Comparison of ENCODE assay signal across 18 cellular contexts in the genomic region with DNA sequence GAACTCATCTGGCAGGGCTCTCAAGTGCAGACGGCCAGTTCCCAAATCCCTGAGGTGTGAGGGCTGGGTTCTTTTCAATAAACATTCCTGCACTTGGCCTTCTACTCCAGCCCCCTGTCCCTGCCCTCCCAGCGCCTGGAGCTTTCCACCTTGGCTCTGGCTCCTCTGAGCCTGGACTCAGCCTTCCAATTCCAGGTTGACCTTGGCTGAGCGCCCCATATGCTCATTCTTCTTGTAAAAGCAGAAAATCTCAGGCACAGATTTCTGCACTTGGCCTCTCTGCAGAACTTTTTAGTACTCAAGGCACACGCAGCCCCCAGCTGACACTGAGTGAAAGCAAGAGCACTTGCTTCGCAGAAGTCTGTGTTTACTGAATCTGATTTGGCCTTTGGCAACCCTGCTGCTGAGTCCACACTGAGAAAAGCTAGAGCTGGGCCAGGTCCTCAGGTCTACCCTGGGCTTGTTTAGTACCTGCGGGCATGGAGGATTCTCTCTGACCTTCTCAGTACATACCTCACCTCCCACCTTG.
DNase-seq lines count a peak whose midpoint lies in the region; ATAC-seq and TF ChIP-seq lines count a peak whose summit lies in the region.
"Had no signal": no experiment of that assay in that cellular context is flagged by ENCODE, and none has a peak within 500 bp of the region (broad histone marks: within the 10 kb centered on the region; RNA-seq: fewer than 3 reads in every experiment).

No MANE protein-coding gene starts in this region.

- CTCF ChIA-PET in HCT116 (lab: Charles Lee): no interaction called here

- H3K9me3 Mint-ChIP-seq in progenitor cell of endocrine pancreas (ENCODE audit: low read depth): no peaks in the 10 kb centered on the region
- H3K9me3 Mint-ChIP-seq: activated naive CD4-positive, alpha-beta T cell treated with anti-CD3 and anti-CD28 coated beads for 36 hours; central memory CD8-positive, alpha-beta T cell had no signal

- H3K9me2 ChIP-seq in HCT116 (ENCODE audit: insufficient read depth): no peaks in the 10 kb centered on the region

- DNase-seq in HCT116 (ENCODE audit: low read depth, low spot score) (no peak), esophagus muscularis mucosa (ENCODE audit: extremely low spot score) (peak; percentile 78), left lobe of liver (ENCODE audit: low spot score) (no peak), progenitor cell of endocrine pancreas (ENCODE audit: low spot score, unreplicated experiment) (no peak), HuH-7.5 (ENCODE audit: low spot score) (no peak), vagina (ENCODE audit: extremely low spot score in 2 of 2) (no peak), retina (no peak)
- DNase-seq: activated naive CD4-positive, alpha-beta T cell treated with anti-CD3 and anti-CD28 coated beads for 36 hours; Kasumi-1; naive thymus-derived CD8-positive, alpha-beta T cell; NCI-H1436 treated with DMSO at 0.1 percent for 48 hours; NCI-H510A treated with DMSO at 0.1 percent for 48 hours; OCI-M1; stimulated activated naive CD4-positive, alpha-beta T cell had no signal

- peaks cover 16% of the 10 kb centered on the region for H3K27me3 Mint-ChIP-seq in progenitor cell of endocrine pancreas

- H3K4me2 ChIP-seq in HCT116 (ENCODE audit: low read length) (peak overlapping the region; percentile 70), skeletal muscle satellite cell (ENCODE audit: low read length) (peak overlapping the region; percentile 37)

- H3K27ac ChIP-seq in HCT116 (ENCODE audit: low read depth, low read length): peak overlapping the region; percentile 87
- no peak overlapping the region for H3K27ac ChIP-seq in esophagus muscularis mucosa (replicated peaks in 1 of 4)
- H3K27ac ChIP-seq in vagina: no peak overlapping the region
- H3K27ac ChIP-seq: HL-60, VCaP had no signal

- TF ChIP-seq EP300 in esophagus muscularis mucosa (IDR thresholded peaks at IDR 0.05): no peak

- no peak overlapping the region for H3K27ac Mint-ChIP-seq in progenitor cell of endocrine pancreas
- H3K27ac Mint-ChIP-seq: activated naive CD4-positive, alpha-beta T cell treated with anti-CD3 and anti-CD28 coated beads for 36 hours; naive thymus-derived CD8-positive, alpha-beta T cell had no signal

- POLR2A ChIA-PET in HCT116 (lab: Charles Lee): interaction anchor here (1.2 to 2.7 kb wide), 5 partner anchors 30 to 157 kb away, joined by 3 to 15 read pairs (median 4); no protein-coding TSS in a partner anchor

- TF ChIP-seq CTCF in HCT116 (IDR thresholded peaks at IDR 0.05 in 2 of 3, conservative IDR thresholded peaks at IDR 0.05 in 1 of 3; ENCODE audit: borderline replicate concordance in 1 of 3, insufficient read depth in 1 of 3, low read depth in 2 of 3, low read length in 2 of 3) (no peak), esophagus muscularis mucosa (IDR thresholded peaks at IDR 0.05) (no peak), progenitor cell of endocrine pancreas (IDR thresholded peaks at IDR 0.05; ENCODE audit: unreplicated experiment) (no peak), vagina (IDR thresholded peaks at IDR 0.05) (no peak)

- RAD21 ChIA-PET in HCT116 (lab: Charles Lee; ENCODE audit: low non-redundant PET in 1 of 2, low total read pairs in 2 of 2, uncharacterized antibody in 2 of 2, unreplicated experiment in 2 of 2): no interaction called here

- H3K9ac ChIP-seq in HCT116 (ENCODE audit: low read length) (peak overlapping the region; percentile 62), skeletal muscle satellite cell (ENCODE audit: low read depth, low read length) (no peak overlapping the region)

- H4K20me1 ChIP-seq in HCT116 (ENCODE audit: insufficient read depth): no peaks in the 10 kb centered on the region

- H3K79me2 ChIP-seq in HCT116 (ENCODE audit: insufficient read depth, low read length): peaks cover 20% of the 10 kb centered on the region

- peaks cover 12% of the 10 kb centered on the region for H3K4me1 Mint-ChIP-seq in progenitor cell of endocrine pancreas (ENCODE audit: low read depth)
- H3K4me1 Mint-ChIP-seq: central memory CD8-positive, alpha-beta T cell; naive thymus-derived CD8-positive, alpha-beta T cell had no signal

- no TSS peak for BruUV-seq in HCT116 (replicated peaks; lab: Mats Ljungman, UMichigan)

- ATAC-seq in HCT116 (no peak), left lobe of liver (peak; percentile 69)
- ATAC-seq: naive thymus-derived CD8-positive, alpha-beta T cell had no signal

- H2AFZ ChIP-seq in HCT116 (ENCODE audit: low read depth, low read length, poor library complexity, severe bottlenecking): no peak overlapping the region

- H3K27me3 ChIP-seq in HCT116 (ENCODE audit: insufficient read depth, low read length) (no peaks in the 10 kb centered on the region), esophagus muscularis mucosa (peaks cover 0 to 3% (median 0%) of the 10 kb centered on the region in 4 donors), skeletal muscle satellite cell (ENCODE audit: control insufficient read depth, insufficient read depth, low read length) (no peaks in the 10 kb centered on the region), vagina (no peaks in the 10 kb centered on the region)

- peaks cover 0 to 3% of the 10 kb centered on the region in 2 experiments; a peak in 1 of 4 replicates for H3K36me3 ChIP-seq in HCT116 (ENCODE audit: control insufficient read depth in 1 of 2, insufficient read depth in 2 of 2, low read length in 2 of 2)
- no peaks in the 10 kb centered on the region for H3K36me3 ChIP-seq in esophagus muscularis mucosa
- H3K36me3 ChIP-seq in skeletal muscle satellite cell (ENCODE audit: insufficient read depth, low read length): no peaks in the 10 kb centered on the region
- no peaks in the 10 kb centered on the region for H3K36me3 ChIP-seq in vagina

- H3K4me3 ChIP-seq in HCT116 (replicated peaks in 1 of 2; ENCODE audit: low read depth in 1 of 2, low read length in 2 of 2): no peak overlapping the region
- no peak overlapping the region for H3K4me3 ChIP-seq in esophagus muscularis mucosa
- H3K4me3 ChIP-seq in skeletal muscle satellite cell (ENCODE audit: low read length): no peak overlapping the region
- no peak overlapping the region for H3K4me3 ChIP-seq in vagina

- no peak for TF ChIP-seq RAD21 in HCT116 (IDR thresholded peaks at IDR 0.05; ENCODE audit: low read depth)

- H3K9me3 ChIP-seq in HCT116 (ENCODE audit: control insufficient read depth in 1 of 2, insufficient read depth in 1 of 2, low read depth in 1 of 2, low read length in 2 of 2) (no peaks in the 10 kb centered on the region), esophagus muscularis mucosa (no peaks in the 10 kb centered on the region), skeletal muscle satellite cell (replicated peaks; ENCODE audit: low read length) (no peaks in the 10 kb centered on the region), vagina (no peaks in the 10 kb centered on the region)

- intact Hi-C loops in HCT116 (cut with micrococcal nuclease) (no loop called here), esophagus muscularis mucosa (cut with DNase I) (no loop called here), vagina (cut with DNase I) (no loop called here)

- no peaks in the 10 kb centered on the region for H3K36me3 Mint-ChIP-seq in progenitor cell of endocrine pancreas (ENCODE audit: insufficient read depth)
- H3K36me3 Mint-ChIP-seq: naive thymus-derived CD8-positive, alpha-beta T cell had no signal

- WGBS in esophagus muscularis mucosa: 48% methylated on average over 6 of the region's 6 CpGs

- H3K4me1 ChIP-seq in HCT116 (ENCODE audit: control insufficient read depth in 1 of 2, insufficient read depth in 2 of 2, low read length in 2 of 2) (peaks cover 65 to 96% of the 10 kb centered on the region in 2 experiments), esophagus muscularis mucosa (peaks cover 4 to 16% (median 12%) of the 10 kb centered on the region in 4 donors), skeletal muscle satellite cell (ENCODE audit: control insufficient read depth, insufficient read depth, low read length) (peaks cover 19% of the 10 kb centered on the region), vagina (peaks cover 11% of the 10 kb centered on the region)

- TF ChIP-seq POLR2A in HCT116 (IDR thresholded peaks at IDR 0.05; ENCODE audit: borderline replicate concordance, extremely low read depth, insufficient read depth, insufficient read length): no peak
- no peak for TF ChIP-seq POLR2A in esophagus muscularis mucosa (IDR thresholded peaks at IDR 0.05; ENCODE audit: low read depth)
- TF ChIP-seq POLR2A in vagina (IDR thresholded peaks at IDR 0.05): no peak

- no peak overlapping the region for H3K4me3 Mint-ChIP-seq in progenitor cell of endocrine pancreas (ENCODE audit: low read depth)
- H3K4me3 Mint-ChIP-seq: activated naive CD4-positive, alpha-beta T cell treated with anti-CD3 and anti-CD28 coated beads for 36 hours; central memory CD8-positive, alpha-beta T cell; naive thymus-derived CD8-positive, alpha-beta T cell had no signal

TF ChIP-seq in HCT116, 20 proteins besides CTCF, POLR2A, EP300 and RAD21 (continues in another document):
- TF ChIP-seq EZH2 (IDR thresholded peaks at IDR 0.05): no peak
- TF ChIP-seq ELF1 (IDR thresholded peaks at IDR 0.05; ENCODE audit: borderline replicate concordance, low read depth): no peak
- TF ChIP-seq, protein P1, sequence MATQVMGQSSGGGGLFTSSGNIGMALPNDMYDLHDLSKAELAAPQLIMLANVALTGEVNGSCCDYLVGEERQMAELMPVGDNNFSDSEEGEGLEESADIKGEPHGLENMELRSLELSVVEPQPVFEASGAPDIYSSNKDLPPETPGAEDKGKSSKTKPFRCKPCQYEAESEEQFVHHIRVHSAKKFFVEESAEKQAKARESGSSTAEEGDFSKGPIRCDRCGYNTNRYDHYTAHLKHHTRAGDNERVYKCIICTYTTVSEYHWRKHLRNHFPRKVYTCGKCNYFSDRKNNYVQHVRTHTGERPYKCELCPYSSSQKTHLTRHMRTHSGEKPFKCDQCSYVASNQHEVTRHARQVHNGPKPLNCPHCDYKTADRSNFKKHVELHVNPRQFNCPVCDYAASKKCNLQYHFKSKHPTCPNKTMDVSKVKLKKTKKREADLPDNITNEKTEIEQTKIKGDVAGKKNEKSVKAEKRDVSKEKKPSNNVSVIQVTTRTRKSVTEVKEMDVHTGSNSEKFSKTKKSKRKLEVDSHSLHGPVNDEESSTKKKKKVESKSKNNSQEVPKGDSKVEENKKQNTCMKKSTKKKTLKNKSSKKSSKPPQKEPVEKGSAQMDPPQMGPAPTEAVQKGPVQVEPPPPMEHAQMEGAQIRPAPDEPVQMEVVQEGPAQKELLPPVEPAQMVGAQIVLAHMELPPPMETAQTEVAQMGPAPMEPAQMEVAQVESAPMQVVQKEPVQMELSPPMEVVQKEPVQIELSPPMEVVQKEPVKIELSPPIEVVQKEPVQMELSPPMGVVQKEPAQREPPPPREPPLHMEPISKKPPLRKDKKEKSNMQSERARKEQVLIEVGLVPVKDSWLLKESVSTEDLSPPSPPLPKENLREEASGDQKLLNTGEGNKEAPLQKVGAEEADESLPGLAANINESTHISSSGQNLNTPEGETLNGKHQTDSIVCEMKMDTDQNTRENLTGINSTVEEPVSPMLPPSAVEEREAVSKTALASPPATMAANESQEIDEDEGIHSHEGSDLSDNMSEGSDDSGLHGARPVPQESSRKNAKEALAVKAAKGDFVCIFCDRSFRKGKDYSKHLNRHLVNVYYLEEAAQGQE (IDR thresholded peaks at IDR 0.05; ENCODE audit: low read depth): no peak
